In genomic region chr9:128773049-128773448, GRCh38 we compare ENCODE assay signal across 1 cellular context.
TF ChIP-seq lines count a peak whose summit lies in the region.

No MANE protein-coding gene starts in this region.

TF ChIP-seq in HCT116, 20 proteins besides CTCF, POLR2A, EP300 and RAD21:
- TF ChIP-seq SIN3A (IDR thresholded peaks at IDR 0.05; ENCODE audit: low read depth) (no peak), SRF (IDR thresholded peaks at IDR 0.05; ENCODE audit: low read depth) (no peak), ZFX (IDR thresholded peaks at IDR 0.05) (no peak), POLR2AphosphoS5 (IDR thresholded peaks at IDR 0.05; ENCODE audit: low read depth, low read length) (no peak), CBX3 (IDR thresholded peaks at IDR 0.05; ENCODE audit: low read depth) (no peak), EZH2 (IDR thresholded peaks at IDR 0.05) (no peak), JUND (IDR thresholded peaks at IDR 0.05) (no peak), SP1 (IDR thresholded peaks at IDR 0.05; ENCODE audit: low read depth) (no peak), FOSL1 (IDR thresholded peaks at IDR 0.05; ENCODE audit: low read depth) (no peak), ZBTB33 (IDR thresholded peaks at IDR 0.05; ENCODE audit: extremely low read depth, insufficient replicate concordance, low read length) (no peak), TCF7L2 (IDR thresholded peaks at IDR 0.05; ENCODE audit: borderline replicate concordance, extremely low read depth, insufficient read depth, insufficient read length) (no peak), EGR1 (IDR thresholded peaks at IDR 0.05; ENCODE audit: low read depth) (no peak), ZNF274 (IDR thresholded peaks at IDR 0.05; ENCODE audit: low read depth, low read length) (no peak), MAX (IDR thresholded peaks at IDR 0.05) (no peak), REST (IDR thresholded peaks at IDR 0.05; ENCODE audit: low read depth) (no peak), ELF1 (IDR thresholded peaks at IDR 0.05; ENCODE audit: borderline replicate concordance, low read depth) (no peak)
